Comparison of ENCODE assay signal across 22 cellular contexts in the genomic region with DNA sequence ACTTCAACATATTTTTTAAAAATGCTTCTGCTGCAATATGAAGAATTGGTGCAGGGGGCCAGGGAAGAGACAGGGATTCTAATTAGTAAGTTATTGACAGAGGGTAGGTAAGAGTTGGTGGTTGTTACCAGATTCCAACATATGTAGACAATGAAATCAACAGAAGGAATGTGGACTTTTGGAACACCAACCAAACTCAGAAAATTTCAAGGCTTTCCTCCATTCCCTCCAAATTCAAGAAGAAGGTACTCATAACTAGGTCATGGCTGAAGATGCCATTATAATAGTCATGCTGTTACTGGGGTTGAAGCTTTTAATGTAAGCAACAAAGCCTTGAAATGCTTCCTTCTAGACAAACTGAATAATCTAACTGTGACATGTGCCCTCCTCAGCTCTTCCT. TPM values are rescaled to one million over a fixed set of nuclear protein-coding genes. Genes with fewer than 3 reads are reported as not detected.
"Had no signal": no experiment of that assay in that cellular context is flagged by ENCODE, and none has a peak within 500 bp of the region (broad histone marks: within the 10 kb centered on the region; RNA-seq: fewer than 3 reads in every experiment).

No MANE protein-coding gene starts in this region.

- H3K27me3 ChIP-seq: colonic mucosa, foreskin keratinocyte, right atrium auricular region, suprapubic skin, transverse colon had no signal

- H3K4me1 Mint-ChIP-seq: brain, nephron progenitor cell had no signal

- FAIRE-seq: islet of Langerhans had no signal

- H3K36me3 ChIP-seq: colonic mucosa, right atrium auricular region, suprapubic skin, transverse colon had no signal

- H3K4me3 Mint-ChIP-seq: activated naive CD8-positive, alpha-beta T cell treated with anti-CD3 and anti-CD28 coated beads, Interleukin-2, amount 10 ng/mL, durations not matched to agents 7 days and 5 days; brain; nephron progenitor cell; T-helper 1 cell treated with Interleukin-12 subunit alpha and Interleukin-12 subunit beta and Interleukin-4 antibody, amounts not matched to agents 30 μg/mL and 1 μg/mL, for 36 hours had no signal

- H3K27ac ChIP-seq: colonic mucosa, right atrium auricular region, suprapubic skin, transverse colon had no signal

- H3K27me3 Mint-ChIP-seq: brain had no signal

- H3K4me3 ChIP-seq: colonic mucosa, lung, right atrium auricular region, suprapubic skin, transverse colon had no signal

- H3K4me1 ChIP-seq: colonic mucosa, right atrium auricular region, suprapubic skin, transverse colon had no signal

- H3K27ac Mint-ChIP-seq: activated naive CD8-positive, alpha-beta T cell treated with anti-CD3 and anti-CD28 coated beads, Interleukin-2, amount 10 ng/mL, durations not matched to agents 7 days and 5 days; activated T-cell treated with anti-CD3 and anti-CD28 coated beads, Interleukin-2, amount 50 U/mL, for 72 hours; brain; nephron progenitor cell; progenitor cell of endocrine pancreas; T-helper 1 cell treated with Interleukin-12 subunit alpha and Interleukin-12 subunit beta and Interleukin-4 antibody, amounts not matched to agents 30 μg/mL and 1 μg/mL, for 36 hours had no signal

- H3K9me3 ChIP-seq: colonic mucosa, right atrium auricular region, suprapubic skin, transverse colon had no signal

- DNase-seq: activated gamma-delta T cell treated with Interleukin-2 at 50 U/mL for 16 hours; activated naive CD8-positive, alpha-beta T cell treated with anti-CD3 and anti-CD28 coated beads, Interleukin-2, amount 10 ng/mL, durations not matched to agents 7 days and 5 days; activated T-cell treated with anti-CD3 and anti-CD28 coated beads, Interleukin-2, amount 50 U/mL, for 72 hours; caudate nucleus; colonic mucosa; foreskin keratinocyte; glutamatergic neuron; hippocampal formation; nephron progenitor cell; occipital lobe; stimulated activated CD4-positive, alpha-beta T cell treated with anti-CD3 and anti-CD28 coated beads, Interleukin-2, amount 100 ng/mL, for 24 hours; stimulated activated naive CD8-positive, alpha-beta T cell treated with anti-CD3 and anti-CD28 coated beads, Interleukin-15, amount 100 ng/mL, for 72 hours; transverse colon had no signal

- H3K36me3 Mint-ChIP-seq: brain had no signal

RNA-seq across cellular contexts. Expression of a gene that starts 22.9 kb away (rescaled TPM):
- total RNA-seq: activated naive CD8-positive, alpha-beta T cell treated with anti-CD3 and anti-CD28 coated beads, Interleukin-2, amount 10 ng/mL, durations not matched to agents 7 days and 5 days; epithelial cell of proximal tubule; fibroblast of lung; foreskin keratinocyte; occipital lobe; progenitor cell of endocrine pancreas; right atrium auricular region had no signal
- polyA plus RNA-seq: fibroblast of lung, foreskin keratinocyte had no signal
